ENCODE assay signal across 18 cellular contexts in the genomic region with DNA sequence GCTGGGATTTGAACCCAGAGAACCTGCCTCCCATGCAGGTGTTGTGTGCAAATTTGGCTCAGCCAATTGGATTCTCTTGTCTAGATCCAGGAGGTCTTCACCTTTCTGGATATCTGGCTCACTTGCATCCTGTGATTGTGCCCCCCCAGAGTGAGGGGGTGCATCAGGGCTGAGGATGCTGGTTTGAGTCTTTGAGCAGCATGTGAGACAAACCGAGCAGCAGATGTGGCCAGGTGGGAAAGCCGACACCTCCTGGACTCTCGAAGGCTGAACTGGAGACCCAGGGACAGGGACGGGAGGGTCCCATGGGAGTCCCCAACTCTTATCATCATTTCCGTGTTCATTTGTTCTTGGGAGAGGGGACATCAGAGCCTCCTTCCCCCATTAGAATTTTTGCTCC. TPM values are rescaled to one million over a fixed set of nuclear protein-coding genes. Genes with fewer than 3 reads are reported as not detected.
DNase-seq lines count a peak whose midpoint lies in the region; ATAC-seq, FAIRE-seq and TF ChIP-seq lines count a peak whose summit lies in the region.
"Had no signal": no experiment of that assay in that cellular context is flagged by ENCODE, and none has a peak within 500 bp of the region (broad histone marks: within the 10 kb centered on the region; RNA-seq: fewer than 3 reads in every experiment).

No MANE protein-coding gene starts in this region.

- WGBS in H1 (ENCODE audit: extremely low coverage in 1 of 2, insufficient coverage in 1 of 2, insufficient read length in 1 of 2, insufficient replicate concordance in 2 of 2, low coverage in 1 of 2, low lambda C conversion rate in 2 of 2, missing lambda C conversion rate in 1 of 2), 2 experiments: 78% methylated on average over 5 of the region's 5 CpGs; no CpG with 5 or more reads in 1 of the 2 experiments
- 68 to 76% methylated on average over 5 of the region's 5 CpGs for WGBS in sigmoid colon, 2 donors

- no peaks in the 10 kb centered on the region for H4K20me1 ChIP-seq in H1 (replicated peaks in 1 of 2; ENCODE audit: control insufficient read depth in 1 of 2, insufficient read depth in 2 of 2, low read length in 2 of 2)

- no peak overlapping the region for H4K91ac ChIP-seq in H1 (replicated peaks; ENCODE audit: insufficient read length, low read length)

- no peak overlapping the region for H3K9ac ChIP-seq in H1 (replicated peaks in 1 of 4; ENCODE audit: extremely low read depth in 1 of 4, low read depth in 3 of 4, low read length in 3 of 4)

- DNase-seq in cardiac septum (ENCODE audit: low spot score) (peak; percentile 47), Right ventricle myocardium superior (no peak), H1 (ENCODE audit: low read depth in 1 of 2, low spot score in 2 of 2) (no peak), sigmoid colon (peak; percentile 22), GM10248 (ENCODE audit: extremely low spot score) (no peak), left lobe of liver (ENCODE audit: low spot score) (no peak)
- DNase-seq in activated CD4-positive, alpha-beta T cell treated with anti-CD3 and anti-CD28 coated beads, Interleukin-2, amount 50 U/mL, for 4 hours: no peak
- DNase-seq: 8988T; AML-193; C1 segment of cervical spinal cord; CD4-positive, alpha-beta T cell; DMS153; DMS79 treated with DMSO at 0.1 percent for 48 hours; GDM1 had no signal

- H3K4me1 ChIP-seq in H1 (replicated peaks in 1 of 4; ENCODE audit: control insufficient read depth in 3 of 4, insufficient read depth in 4 of 4, low read length in 3 of 4) (peaks cover 0 to 3% (median 1%) of the 10 kb centered on the region in 4 experiments; a peak in 2 of 7 replicates), sigmoid colon (no peaks in the 10 kb centered on the region)

- H3K27me3 ChIP-seq in H1 (replicated peaks in 1 of 4; ENCODE audit: control insufficient read depth in 3 of 4, extremely low read depth in 1 of 4, insufficient read depth in 3 of 4, low read length in 3 of 4): peaks cover 0 to 3% (median under 1%) of the 10 kb centered on the region in 4 experiments; a peak in 1 of 7 replicates
- no peaks in the 10 kb centered on the region for H3K27me3 ChIP-seq in sigmoid colon

- H3K4ac ChIP-seq in H1 (replicated peaks; ENCODE audit: insufficient read length, low read depth, low read length): no peak overlapping the region

- H3K4me3 ChIP-seq in H1 (ENCODE audit: extremely low read depth in 1 of 4, insufficient read depth in 2 of 4, low read depth in 3 of 4, low read length in 4 of 4): no peak overlapping the region
- no peak overlapping the region for H3K4me3 ChIP-seq in sigmoid colon

- no peak for TF ChIP-seq EP300 in H1 (IDR thresholded peaks at IDR 0.05; ENCODE audit: borderline replicate concordance in 1 of 2, low read depth in 2 of 2, low read length in 2 of 2)
- TF ChIP-seq EP300 in sigmoid colon (IDR thresholded peaks at IDR 0.05): no peak

- no peak overlapping the region for H3K4me2 ChIP-seq in H1 (ENCODE audit: insufficient read depth in 1 of 2, low read depth in 2 of 2, low read length in 2 of 2)

- CTCF ChIA-PET in H1 (lab: Charles Lee; ENCODE audit: partially characterized antibody) (no interaction called here), GM10248 (lab: Yijun Ruan, JAX) (no interaction called here)

- no peak for TF ChIP-seq POLR2A in H1 (IDR thresholded peaks at IDR 0.05; ENCODE audit: control extremely low read depth in 1 of 2, low read depth in 2 of 2, low read length in 2 of 2)
- TF ChIP-seq POLR2A in sigmoid colon (IDR thresholded peaks at IDR 0.05): no peak

- no peak overlapping the region for H4K5ac ChIP-seq in H1 (ENCODE audit: insufficient read length, low read depth, low read length)

- ATAC-seq in Right ventricle myocardium superior (ENCODE audit: poor library complexity) (no peak), left lobe of liver (no peak)
- ATAC-seq: HCT116 had no signal

- TF ChIP-seq RAD21 in H1 (IDR thresholded peaks at IDR 0.05 in 1 of 2, conservative IDR thresholded peaks at IDR 0.05 in 1 of 2; ENCODE audit: low read depth in 2 of 2, low read length in 2 of 2): no peak

- intact Hi-C loops in cardiac septum (cut with DNase I): no loop called here
- intact Hi-C loops in Right ventricle myocardium superior (cut with DNase I): loop anchor here (10.0 kb wide), 1 partner anchor 79 kb away; no protein-coding TSS in a partner anchor
- intact Hi-C loops in sigmoid colon (cut with DNase I): no loop called here

- H3K18ac ChIP-seq in H1 (ENCODE audit: extremely low read depth, low read length): no peak overlapping the region

- H2BK120ac ChIP-seq in H1 (replicated peaks; ENCODE audit: low read depth, low read length): no peak overlapping the region

- H3K23me2 ChIP-seq in H1 (ENCODE audit: low read depth, low read length): no peaks in the 10 kb centered on the region

- no peak overlapping the region for H2BK20ac ChIP-seq in H1 (ENCODE audit: low read length)

- H2AK5ac ChIP-seq in H1 (ENCODE audit: low read depth, low read length): no peak overlapping the region

- no peak overlapping the region for H2BK15ac ChIP-seq in H1 (ENCODE audit: low read length)

- no peak overlapping the region for H2BK5ac ChIP-seq in H1 (ENCODE audit: low read depth, low read length)

- H3K9me3 ChIP-seq in H1 (ENCODE audit: insufficient read depth in 2 of 2, low read depth in 1 of 2, low read length in 1 of 2) (no peaks in the 10 kb centered on the region), sigmoid colon (no peaks in the 10 kb centered on the region)

- H3K79me1 ChIP-seq in H1 (ENCODE audit: low read depth, low read length): no peaks in the 10 kb centered on the region

- H3K56ac ChIP-seq in H1 (replicated peaks; ENCODE audit: insufficient read length, low read depth, low read length): no peak overlapping the region

- no peaks in the 10 kb centered on the region for H3K79me2 ChIP-seq in H1 (ENCODE audit: control insufficient read depth in 1 of 2, insufficient read depth in 2 of 2, low read length in 2 of 2)

- no peak overlapping the region for H2BK12ac ChIP-seq in H1 (ENCODE audit: low read depth, low read length)

- no peak overlapping the region for H2AFZ ChIP-seq in H1 (ENCODE audit: low read length)

- POLR2A ChIA-PET in H1 (lab: Charles Lee; ENCODE audit: partially characterized antibody) (no interaction called here), GM10248 (lab: Yijun Ruan, JAX) (no interaction called here)

- H3K36me3 ChIP-seq in H1 (ENCODE audit: control insufficient read depth in 2 of 4, insufficient read depth in 4 of 4, low read length in 3 of 4): no peaks in the 10 kb centered on the region
- no peaks in the 10 kb centered on the region for H3K36me3 ChIP-seq in sigmoid colon

- no peak for FAIRE-seq in H1 (lab: Jason Lieb, UNC)
- FAIRE-seq: D721Med, H54 had no signal

- no peak for TF ChIP-seq CTCF in H1 (IDR thresholded peaks at IDR 0.05; ENCODE audit: control extremely low read depth in 1 of 3, insufficient read depth in 1 of 3, low read depth in 1 of 3, low read length in 3 of 3)
- TF ChIP-seq CTCF in sigmoid colon (IDR thresholded peaks at IDR 0.05): no peak
- no peak for TF ChIP-seq CTCF in GM10248 (IDR thresholded peaks at IDR 0.05; ENCODE audit: control extremely low read depth, extremely low read depth, low read depth, missing control alignments)

- H3K23ac ChIP-seq in H1 (ENCODE audit: insufficient read length): no peak overlapping the region

- H3K27ac ChIP-seq in H1 (ENCODE audit: low read depth, low read length) (no peak overlapping the region), sigmoid colon (no peak overlapping the region)
- H3K27ac ChIP-seq: HL-60 had no signal

- no peak overlapping the region for H4K8ac ChIP-seq in H1 (ENCODE audit: extremely low read depth, insufficient read depth, low read length)

- H3K14ac ChIP-seq in H1 (ENCODE audit: insufficient read length): no peak overlapping the region

TF ChIP-seq in H1, 55 proteins besides CTCF, POLR2A, EP300 and RAD21:
- TF ChIP-seq TEAD4 (IDR thresholded peaks at IDR 0.05; ENCODE audit: low read depth, low read length): no peak
- TF ChIP-seq CHD1 (IDR thresholded peaks at IDR 0.05; ENCODE audit: low read depth, low read length): no peak
- no peak for TF ChIP-seq GTF2F1 (IDR thresholded peaks at IDR 0.05; ENCODE audit: borderline replicate concordance, low read depth, low read length)
- TF ChIP-seq, protein P1, sequence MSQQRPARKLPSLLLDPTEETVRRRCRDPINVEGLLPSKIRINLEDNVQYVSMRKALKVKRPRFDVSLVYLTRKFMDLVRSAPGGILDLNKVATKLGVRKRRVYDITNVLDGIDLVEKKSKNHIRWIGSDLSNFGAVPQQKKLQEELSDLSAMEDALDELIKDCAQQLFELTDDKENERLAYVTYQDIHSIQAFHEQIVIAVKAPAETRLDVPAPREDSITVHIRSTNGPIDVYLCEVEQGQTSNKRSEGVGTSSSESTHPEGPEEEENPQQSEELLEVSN (IDR thresholded peaks at IDR 0.05): peak; percentile 59; the same call in 1 of the 2 replicates
- TF ChIP-seq RBBP5 (IDR thresholded peaks at IDR 0.05; ENCODE audit: borderline replicate concordance, low read depth, low read length): no peak
- TF ChIP-seq MAX (IDR thresholded peaks at IDR 0.05): peak; percentile 39; the same call in 1 of the 2 replicates

RNA-seq across cellular contexts. Expression of gene SULF2, which starts 30.6 kb away (rescaled TPM):
- total RNA-seq in cardiac septum (39.7 TPM), Right ventricle myocardium superior (32.0 TPM), sigmoid colon (10 to 100 TPM; 14.6 to 63.4 (median 35.7) TPM), left lobe of liver (110 TPM)
- 27.1 and 28.2 TPM in 2 replicates for total RNA-seq in H1 (2021; fragmentation: NEBNext Ultra II Directional; extraction: Animal tissue kit (Norgen Biotek cat#: 25700))
- polyA plus RNA-seq in H1 (2011; rRNA removed) (15.7 and 29.0 TPM in 2 replicates), sigmoid colon (10 to 100 TPM; 18.0 to 70.1 (median 22.2) TPM)
- polyA plus RNA-seq in H1 (2011; cell fraction: cytosol; rRNA removed): 11.1 TPM
- polyA plus RNA-seq in H1 (2011; cell fraction: nucleus; rRNA removed): 33.9 TPM
- polyA plus RNA-seq in H1 (2012, experiment 1 of 2): 23.8 to 30.2 TPM (median 28.1 TPM) in 4 replicates
- 12.7 TPM for polyA plus RNA-seq in H1 (2012, experiment 2 of 2)
- polyA plus RNA-seq in H1 (2013, experiment 1 of 2): 37.3 TPM
- polyA plus RNA-seq in H1 (2013, experiment 2 of 2): 40.1 TPM
- 14.7 and 19.0 TPM in 2 replicates for polyA minus RNA-seq in H1 (2011; rRNA and poly(A)+ RNA removed)
- 18.0 TPM for polyA minus RNA-seq in H1 (2011; cell fraction: cytosol; rRNA and poly(A)+ RNA removed)
- 26.7 TPM for polyA minus RNA-seq in H1 (2011; cell fraction: nucleus; rRNA and poly(A)+ RNA removed)

Comparison
In these comparisons a context has a peak if more than half of its experiments do, and no peak if none do; other contexts are left out.
1. DNase-seq: peak in cardiac septum (single experiment) and sigmoid colon (single experiment); none in Right ventricle myocardium superior (single experiment), H1 (0 of 2), GM10248 (single experiment), left lobe of liver (single experiment) and activated CD4-positive, alpha-beta T cell treated with anti-CD3 and anti-CD28 coated beads, Interleukin-2, amount 50 U/mL, for 4 hours (0 of 2).